8 cellular contexts compared by ENCODE assay signal in the genomic region with DNA sequence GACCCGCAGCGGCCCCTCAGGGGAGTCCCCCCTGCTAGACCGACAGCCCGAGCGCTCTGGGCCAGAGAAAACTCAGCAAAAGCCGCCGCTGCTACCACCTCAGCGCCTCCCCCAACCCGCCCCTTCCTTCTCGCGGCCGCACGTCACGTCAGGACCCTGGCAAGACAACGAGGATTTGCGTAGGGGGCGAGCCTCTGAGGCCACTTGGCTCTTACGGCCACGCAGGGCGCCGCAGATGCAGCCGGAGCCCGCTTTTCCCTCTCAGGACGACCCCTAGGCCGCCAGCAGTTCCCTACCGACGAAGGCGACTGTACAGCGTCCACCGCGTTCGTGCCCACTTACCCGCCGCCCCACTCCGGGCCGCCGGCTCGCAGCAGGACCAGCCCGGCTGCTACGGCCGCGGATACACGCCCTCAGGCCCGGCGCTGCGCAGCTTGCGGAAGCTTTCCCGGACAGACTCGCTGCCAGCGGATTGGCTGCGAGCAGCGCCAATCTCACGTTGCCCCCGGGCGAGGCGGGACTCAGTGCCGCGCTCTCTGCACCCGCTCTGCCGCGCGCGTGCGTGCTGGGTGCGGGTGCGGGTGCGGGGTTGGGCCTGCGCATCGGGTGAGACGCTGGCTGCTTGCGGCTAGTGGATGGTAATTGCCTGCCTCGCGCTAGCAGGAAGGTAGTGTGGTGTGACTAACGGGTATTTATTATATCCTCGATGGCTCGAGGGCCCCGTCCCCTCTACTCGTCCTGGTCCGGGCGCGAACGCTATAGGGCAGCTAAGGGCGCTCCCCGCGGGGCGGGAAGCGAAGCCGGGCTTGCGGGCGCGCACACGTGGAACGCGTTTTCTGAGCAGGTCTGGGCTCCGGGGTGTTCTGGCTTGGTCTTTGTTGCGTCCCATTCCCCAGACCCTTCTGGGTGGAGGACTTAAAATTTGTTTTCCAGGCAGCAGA. TPM values are rescaled to one million over a fixed set of nuclear protein-coding genes. Genes with fewer than 3 reads are reported as not detected.
DNase-seq lines count a peak whose midpoint lies in the region; ATAC-seq and TF ChIP-seq lines count a peak whose summit lies in the region.

A gene with protein sequence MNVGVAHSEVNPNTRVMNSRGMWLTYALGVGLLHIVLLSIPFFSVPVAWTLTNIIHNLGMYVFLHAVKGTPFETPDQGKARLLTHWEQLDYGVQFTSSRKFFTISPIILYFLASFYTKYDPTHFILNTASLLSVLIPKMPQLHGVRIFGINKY (minus strand): TSS at position 413 of the 941 bp plus-strand sequence. CDS start 1,744 bp downstream, outside the sequence.
A gene (plus strand): TSS at position 524 of the 941 bp plus-strand sequence. CDS start 7,360 bp downstream, outside the sequence.

- WGBS in adrenal gland, 4 donors, result 0% methylated on average over 32 to 96 of the region's 96 CpGs
- 0 to 1% (median 0%) methylated on average over 32 to 96 of the region's 96 CpGs for WGBS in heart left ventricle, 4 donors
- WGBS in transverse colon (ENCODE audit: low coverage in 1 of 2), 2 donors, result 1% methylated on average over 40 of the region's 96 CpGs; no CpG with 5 or more reads in 1 of the 2 donors

- peak; percentile 97 for TF ChIP-seq POLR2A in GM15510 (IDR thresholded peaks at IDR 0.05; ENCODE audit: borderline replicate concordance, extremely low read depth, insufficient read length)
- TF ChIP-seq POLR2A in adrenal gland (IDR thresholded peaks at IDR 0.05), result peak; percentile 96 to 97
- TF ChIP-seq POLR2A in heart left ventricle (IDR thresholded peaks at IDR 0.05), result peak in 1 of 2 donors; percentile 92
- peak; percentile 96 for TF ChIP-seq POLR2A in transverse colon (IDR thresholded peaks at IDR 0.05)

- H3K4me3 ChIP-seq in adrenal gland (peak within 1 kb of the TSS; percentile 9 to 92 (median 71)), heart left ventricle (peak within 1 kb of the TSS; percentile 65 to 92 (median 80)), transverse colon (peak within 1 kb of the TSS; percentile 61 to 73 (median 68))

- H3K4me1 ChIP-seq in adrenal gland (replicated peaks in 1 of 2) (peaks cover 0 to 37% of the 10 kb centered on the region in 2 donors), heart left ventricle (peaks cover 3 to 45% (median 28%) of the 10 kb centered on the region in 12 donors), transverse colon (peaks cover 16 to 31% (median 22%) of the 10 kb centered on the region in 4 donors)

- intact Hi-C loops in adrenal gland (cut with DNase I), result no loop called here
- intact Hi-C loops in heart left ventricle (cut with DNase I), result loop anchor here in 4 of 10 donors (1.0 to 10.0 kb wide), 4 partner anchors 21 to 122 kb away; a partner anchor contains a TSS
- intact Hi-C loops in transverse colon (cut with DNase I; ENCODE audit: low total_unique reads), result no loop called here

- in situ Hi-C loops in transverse colon (cut with MboI; ENCODE audit: low pct_ligation_motif_present in 1 of 4, low pct_unique_long_range_greater_than_20kb in 1 of 4, low sequenced_read_pairs in 3 of 4), result loop anchor here in 1 of 4 donors (25.0 kb wide), 1 partner anchor 122 kb away; a partner anchor contains a TSS

- H3K27ac ChIP-seq in adrenal gland (peak within 1 kb of the TSS; percentile 68 to 99 (median 94)), heart left ventricle (peak within 1 kb of the TSS; percentile 90 to 98 (median 96)), transverse colon (peak within 1 kb of the TSS; percentile 93 to 96 (median 94))

- ATAC-seq in HG02884 (IDR thresholded peaks at IDR 0.05; ENCODE audit: unreplicated experiment) (peak; percentile 90), heart left ventricle (peak; percentile 97 to 99 (median 98))

- TF ChIP-seq CTCF in adrenal gland (IDR thresholded peaks at IDR 0.05), result no peak
- peak in 1 of 12 donors; percentile 8 for TF ChIP-seq CTCF in heart left ventricle (IDR thresholded peaks at IDR 0.05)
- peak in 3 of 5 experiments; percentile 8 to 19 (median 18) for TF ChIP-seq CTCF in transverse colon (IDR thresholded peaks at IDR 0.05)

- H3K9me3 ChIP-seq in adrenal gland (replicated peaks in 1 of 3) (no peaks in the 10 kb centered on the region), heart left ventricle (no peaks in the 10 kb centered on the region), transverse colon (no peaks in the 10 kb centered on the region)

- H3K36me3 ChIP-seq in adrenal gland (replicated peaks in 1 of 2) (peaks cover 0 to 21% of the 10 kb centered on the region in 2 donors), heart left ventricle (peaks cover 0 to 50% (median 23%) of the 10 kb centered on the region in 9 donors), transverse colon (peaks cover 0 to 18% (median under 1%) of the 10 kb centered on the region in 4 donors)

- peak; percentile 76 for DNase-seq in NCI-H146 treated with DMSO at 0.1 percent for 48 hours (lab: John Stamatoyannopoulos, UW; ENCODE audit: unreplicated experiment)
- peak; percentile 88 to 98 (median 90) for DNase-seq in T-helper 1 cell
- DNase-seq in adrenal gland, result peak; percentile 95 to 97 (median 96)
- DNase-seq in heart left ventricle, result peak; percentile 95 to 98 (median 97)
- DNase-seq in pons (ENCODE audit: low spot score), result peak; percentile 96
- DNase-seq in transverse colon, result peak; percentile 97

- TF ChIP-seq EP300 in transverse colon (IDR thresholded peaks at IDR 0.05; ENCODE audit: low read depth), result no peak

- no peaks in the 10 kb centered on the region for H3K27me3 ChIP-seq in adrenal gland
- no peaks in the 10 kb centered on the region for H3K27me3 ChIP-seq in heart left ventricle
- H3K27me3 ChIP-seq in transverse colon, result no peaks in the 10 kb centered on the region

RNA-seq across cellular contexts. Expression of the first gene that starts in this region (rescaled TPM):
- total RNA-seq in adrenal gland (100 to 1,000 TPM in 1 of 8 donors, 10 to 100 TPM in 7; 34.7 to 144 (median 48.1) TPM), heart left ventricle (10 to 100 TPM; 14.3 to 32.9 (median 26.2) TPM), transverse colon (100 to 1,000 TPM in 1 of 4 donors, 10 to 100 TPM in 3; 27.5 to 133 (median 86.5) TPM)
- polyA plus RNA-seq in adrenal gland (100 to 1,000 TPM in 2 of 3 donors, 10 to 100 TPM in 1; 80.1 to 272 (median 169) TPM), heart left ventricle (10 to 100 TPM; 33.8 to 40.3 TPM)

RNA-seq across cellular contexts. Expression of the second gene that starts in this region (rescaled TPM):
- 10 to 100 TPM in 6 of 8 donors, 1 to 10 TPM in 2; 8.0 to 23.8 (median 19.2) TPM for total RNA-seq in adrenal gland
- 10 to 100 TPM; 13.2 to 32.7 (median 14.2) TPM for polyA plus RNA-seq in adrenal gland
- total RNA-seq in heart left ventricle, result 10 to 100 TPM in 5 of 9 donors, 1 to 10 TPM in 4; 6.4 to 16.7 (median 10.7) TPM
- 1 to 10 TPM; 6.2 to 7.8 TPM for polyA plus RNA-seq in heart left ventricle
- 10 to 100 TPM in 2 of 4 donors, 1 to 10 TPM in 2; 5.2 to 19.1 (median 9.7) TPM for total RNA-seq in transverse colon

Comparison
In these comparisons a context has a peak if more than half of its experiments do, and no peak if none do; other contexts are left out.
1. Peak in every context shown above with its lines: DNase-seq, ATAC-seq, H3K4me3 ChIP-seq and H3K27ac ChIP-seq.
2. CTCF ChIP-seq: peak in transverse colon (3 of 5); none in adrenal gland (0 of 6).